7 cellular contexts compared by ENCODE assay signal in the genomic region with DNA sequence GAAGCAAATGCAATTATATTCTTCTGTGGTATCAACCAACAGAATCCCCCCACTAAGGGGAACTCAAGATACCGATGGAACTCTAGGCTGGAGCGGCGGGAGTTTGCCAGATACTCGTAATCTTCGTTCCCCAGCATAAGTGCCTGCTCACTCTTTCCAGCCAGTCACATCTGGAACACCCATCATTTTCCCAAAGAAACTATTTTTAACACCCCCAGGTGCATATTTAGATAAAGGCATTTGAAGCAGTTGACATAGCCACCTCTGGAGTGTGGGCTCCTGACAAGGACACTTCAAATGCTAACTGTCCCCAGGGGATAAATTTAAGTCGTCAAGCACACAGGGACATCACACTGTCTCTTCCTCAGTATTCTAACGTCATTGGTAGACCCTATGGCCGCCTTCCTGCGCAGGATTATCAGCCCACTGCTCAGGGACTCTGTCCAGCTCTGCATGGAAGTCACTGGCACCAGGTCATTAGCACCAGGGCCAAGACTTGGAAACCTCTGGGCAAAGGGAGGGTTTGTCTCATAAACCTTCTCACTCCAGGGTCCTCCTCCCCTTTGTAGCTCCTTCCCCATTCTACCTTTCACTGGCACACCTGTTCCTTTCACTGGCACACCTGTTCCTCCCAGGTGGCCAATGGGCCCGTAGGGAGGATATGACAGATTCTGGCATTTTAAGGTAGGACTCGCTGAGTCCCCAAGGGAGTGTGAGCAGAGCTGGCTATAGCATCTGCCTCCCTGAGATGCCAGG. TPM values are rescaled to one million over a fixed set of nuclear protein-coding genes. Genes with fewer than 3 reads are reported as not detected.
DNase-seq lines count a peak whose midpoint lies in the region; ATAC-seq and TF ChIP-seq lines count a peak whose summit lies in the region.

No MANE protein-coding gene starts in this region.

- H4K20me1 ChIP-seq in H9 (ENCODE audit: control insufficient read depth, insufficient read depth, insufficient read length), result no peaks in the 10 kb centered on the region

- H3K4me1 ChIP-seq in H9 (ENCODE audit: insufficient read depth, low read length), result peaks cover 14% of the 10 kb centered on the region
- peaks cover 20% of the 10 kb centered on the region for H3K4me1 ChIP-seq in SJCRH30
- peaks cover 25 to 30% (median 29%) of the 10 kb centered on the region in 3 donors for H3K4me1 ChIP-seq in skeletal muscle tissue (ENCODE audit: control insufficient read depth in 3 of 3, insufficient read depth in 3 of 3, low read length in 3 of 3)

- H3K23ac ChIP-seq in H9 (ENCODE audit: insufficient read length, low read depth, low read length), result no peak overlapping the region

- peak overlapping the region; percentile 55 to 79 for H3K4me3 Mint-ChIP-seq in H9

- H3K27me3 Mint-ChIP-seq in H9 (ENCODE audit: low read depth), result peaks cover 8% of the 10 kb centered on the region

- H3K4me3 ChIP-seq in SJCRH30, result peak overlapping the region; percentile 83
- peak overlapping the region; percentile 62 for H3K4me3 ChIP-seq in fibroblast of villous mesenchyme (ENCODE audit: low read depth, low read length)
- peak overlapping the region; percentile 76 to 79 (median 77) for H3K4me3 ChIP-seq in skeletal muscle tissue (ENCODE audit: low read length in 3 of 3)

- no peak overlapping the region for H2BK120ac ChIP-seq in H9 (ENCODE audit: low read depth, low read length, poor library complexity, severe bottlenecking)

- H3K36me3 ChIP-seq in SJCRH30, result no peaks in the 10 kb centered on the region
- H3K36me3 ChIP-seq in skeletal muscle tissue (ENCODE audit: control insufficient read depth in 3 of 3, insufficient read depth in 3 of 3, low read length in 3 of 3), result no peaks in the 10 kb centered on the region

- no peak overlapping the region for H3K4ac ChIP-seq in H9 (ENCODE audit: low read depth, low read length)

- no peak overlapping the region for H4K8ac ChIP-seq in H9 (replicated peaks; ENCODE audit: insufficient read length, low read depth, low read length)

- no peak overlapping the region for H2AFZ ChIP-seq in H9 (ENCODE audit: low read length)

- H3K9ac ChIP-seq in H9 (ENCODE audit: extremely low read depth, insufficient read length, low read length) (no peak overlapping the region), skeletal muscle tissue (ENCODE audit: low read depth in 1 of 3, low read length in 3 of 3) (peak overlapping the region; percentile 83 to 87 (median 87))

- H3K14ac ChIP-seq in H9 (ENCODE audit: insufficient read depth, low read length), result no peak overlapping the region

- H2BK15ac ChIP-seq in H9 (ENCODE audit: low read depth, low read length), result no peak overlapping the region

- H3K36me3 Mint-ChIP-seq in H9 (ENCODE audit: insufficient read depth in 1 of 3, low read depth in 3 of 3), result peaks cover 0 to 2% (median 0%) of the 10 kb centered on the region in 3 experiments; a peak in 3 of 7 replicates

- no peaks in the 10 kb centered on the region for H3K79me2 ChIP-seq in H9 (ENCODE audit: insufficient read depth, low read length)

- WGBS in H9 (ENCODE audit: extremely low coverage, insufficient read length, low lambda C conversion rate), result no CpG with 5 or more reads among the region's 11 CpGs

- no peak overlapping the region for H4K5ac ChIP-seq in H9 (ENCODE audit: insufficient read length, low read depth, low read length)

- peaks cover 43 to 46% of the 10 kb centered on the region in 2 experiments for H3K4me1 Mint-ChIP-seq in H9

- H4K91ac ChIP-seq in H9 (ENCODE audit: insufficient read length, low read depth, low read length), result no peak overlapping the region

- H2BK20ac ChIP-seq in H9 (ENCODE audit: low read depth, low read length, poor library complexity, severe bottlenecking), result no peak overlapping the region

- H3K27ac ChIP-seq in H9 (ENCODE audit: insufficient read length, low read depth, low read length) (no peak overlapping the region), SJCRH30 (peak overlapping the region; percentile 89), skeletal muscle tissue (ENCODE audit: low read depth, low read length) (peak overlapping the region; percentile 95)

- H3K9me3 Mint-ChIP-seq in H9, result peaks cover 4 to 6% of the 10 kb centered on the region in 2 experiments; a peak in 4 of 5 replicates

- H2BK12ac ChIP-seq in H9 (ENCODE audit: insufficient read length, low read depth, low read length), result no peak overlapping the region

- ATAC-seq in HG02623 (IDR thresholded peaks at IDR 0.05; ENCODE audit: unreplicated experiment), result no peak

- H3T11ph ChIP-seq in H9 (ENCODE audit: low read length), result no peak overlapping the region

- no peak overlapping the region for H2BK5ac ChIP-seq in H9 (ENCODE audit: insufficient read length, low read length)

- H3K9me3 ChIP-seq in H9 (ENCODE audit: control insufficient read depth, low read depth, low read length), result no peaks in the 10 kb centered on the region
- H3K9me3 ChIP-seq in SJCRH30 (replicated peaks), result no peaks in the 10 kb centered on the region
- H3K9me3 ChIP-seq in skeletal muscle tissue (ENCODE audit: control insufficient read depth in 3 of 3, low read length in 3 of 3), result no peaks in the 10 kb centered on the region

- peaks cover 19% of the 10 kb centered on the region for H3K23me2 ChIP-seq in H9 (ENCODE audit: insufficient read length, low read depth, low read length, poor library complexity, severe bottlenecking)

- TF ChIP-seq CTCF in H9 (conservative IDR thresholded peaks at IDR 0.05) (no peak), fibroblast of villous mesenchyme (IDR thresholded peaks at IDR 0.05; ENCODE audit: insufficient read depth, low read depth, low read length) (no peak)

- H3K18ac ChIP-seq in H9 (ENCODE audit: insufficient read length, low read depth, low read length), result no peak overlapping the region

- H3K56ac ChIP-seq in H9 (ENCODE audit: insufficient read length, low read depth, low read length), result no peak overlapping the region

- H3K27me3 ChIP-seq in H9 (ENCODE audit: insufficient read depth, low read length), result no peaks in the 10 kb centered on the region; the same call in 1 of the 2 replicates
- no peaks in the 10 kb centered on the region for H3K27me3 ChIP-seq in SJCRH30
- H3K27me3 ChIP-seq in skeletal muscle tissue (ENCODE audit: control insufficient read depth in 3 of 3, insufficient read depth in 3 of 3, low read length in 3 of 3), result peaks cover 0 to 2% (median 0%) of the 10 kb centered on the region in 3 donors

- no peak overlapping the region for H2AK5ac ChIP-seq in H9 (ENCODE audit: insufficient read length, low read length)

- H3K27ac Mint-ChIP-seq in H9, result peak overlapping the region in 2 of 3 experiments; percentile 77 to 93; a peak in 5 of 7 replicates

- H3K4me2 ChIP-seq in H9 (ENCODE audit: insufficient read depth, insufficient read length, low read length), result peak overlapping the region; percentile 87

- DNase-seq in H9 (no peak), SJCRH30 (peak in 1 of 2 experiments; percentile 36), fibroblast of villous mesenchyme (ENCODE audit: low read depth) (no peak), NCI-H526 (lab: John Stamatoyannopoulos, UW) (no peak), NOMO-1 (lab: John Stamatoyannopoulos, UW; ENCODE audit: unreplicated experiment in 2 of 2) (no peak)

- H3K79me1 ChIP-seq in H9 (ENCODE audit: insufficient read depth, low read depth, low read length, poor library complexity, severe bottlenecking), result no peaks in the 10 kb centered on the region

RNA-seq across cellular contexts. Expression of gene H3-3A, which starts 48.8 kb away (rescaled TPM):
- total RNA-seq in H9 (2021) (1,129 and 1,182 TPM in 2 replicates), fibroblast of villous mesenchyme (107 and 148 TPM in 2 replicates), skeletal muscle tissue (319 TPM)
- 923 and 957 TPM in 2 replicates for total RNA-seq in SJCRH30 (2014; rRNA removed; shearing (Covaris generic))
